8 cellular contexts compared by ENCODE assay signal in the genomic region with DNA sequence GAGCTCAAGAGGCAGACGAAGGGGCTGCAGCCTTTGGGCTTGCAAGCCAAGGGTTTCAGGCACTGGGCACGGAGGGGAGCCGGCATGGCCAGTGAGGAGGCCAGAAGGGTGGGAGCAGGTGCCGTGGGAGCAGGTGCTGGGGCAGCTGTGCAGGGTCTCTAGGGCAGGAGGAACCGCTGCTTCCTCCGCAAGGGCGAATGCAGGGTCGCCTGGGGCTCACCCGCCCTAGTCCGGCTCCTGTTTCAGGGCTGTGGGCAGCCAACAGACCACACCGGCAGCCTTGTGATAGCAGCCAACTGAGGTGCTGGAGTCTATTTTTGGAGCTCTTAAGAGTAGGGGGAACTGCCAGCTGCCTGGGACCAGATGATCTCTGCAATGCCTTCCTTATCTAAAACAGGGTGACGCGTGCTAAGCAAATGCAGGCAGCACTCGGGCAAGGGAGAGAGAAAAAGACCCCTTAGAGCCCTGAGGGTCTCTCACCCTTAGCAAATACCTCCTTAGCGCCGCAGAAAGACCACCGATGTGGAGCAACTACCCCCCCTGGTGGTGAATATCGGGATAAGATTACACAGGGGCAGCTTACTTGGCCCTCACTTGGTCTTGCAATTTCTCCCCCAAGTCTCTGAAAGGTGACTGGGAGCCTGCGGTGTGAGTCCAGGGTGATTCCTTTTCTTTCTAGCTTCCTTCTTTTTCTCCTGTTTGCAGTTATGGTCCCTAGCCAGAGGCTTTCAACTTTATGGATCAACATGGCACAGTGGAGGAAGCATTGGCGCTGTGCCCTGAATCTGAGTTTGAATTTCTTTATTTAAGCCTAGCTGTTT. TPM values are rescaled to one million over a fixed set of nuclear protein-coding genes. Genes with fewer than 3 reads are reported as not detected.
DNase-seq lines count a peak whose midpoint lies in the region; ATAC-seq and TF ChIP-seq lines count a peak whose summit lies in the region.

No MANE protein-coding gene starts in this region.

- no peaks in the 10 kb centered on the region for H3K9me2 ChIP-seq in OCI-LY1 (ENCODE audit: low read depth, low read length)

- H4K20me1 ChIP-seq in OCI-LY1 (ENCODE audit: insufficient read depth, low read length), result no peaks in the 10 kb centered on the region

- H3K36me3 ChIP-seq in HUES64 (ENCODE audit: insufficient read depth, low read length) (no peaks in the 10 kb centered on the region), OCI-LY1 (ENCODE audit: insufficient read depth, low read length) (no peaks in the 10 kb centered on the region)

- peaks cover 22% of the 10 kb centered on the region in 2 donors for H3K4me1 Mint-ChIP-seq in natural killer cell

- H2AFZ ChIP-seq in OCI-LY1 (ENCODE audit: low read length), result no peak overlapping the region

- DNase-seq in SIG-M5 treated with dmso at 0.1 percent for 504 hours (lab: John Stamatoyannopoulos, UW; ENCODE audit: unreplicated experiment) (peak; percentile 69), SIG-M5 (lab: John Stamatoyannopoulos, UW) (no peak), fibroblast of gingiva (ENCODE audit: low read depth) (peak; percentile 39), natural killer cell (peak; percentile 59)
- DNase-seq in activated CD8-positive, alpha-beta memory T cell treated with anti-CD3 and anti-CD28 coated beads, Interleukin-2, amount 50 U/mL, for 48 hours, result peak; percentile 86
- peak; percentile 79 for DNase-seq in stimulated activated naive CD8-positive, alpha-beta T cell treated with anti-CD3 and anti-CD28 coated beads, Interleukin-15, Interleukin-2, amounts not matched to agents 100 U/mL and 50 U/mL, for 24 hours

- WGBS in HUES64, result 16% methylated on average over 20 of the region's 20 CpGs

- H3K9me3 ChIP-seq in HUES64 (ENCODE audit: insufficient read depth, low read depth, low read length), result no peaks in the 10 kb centered on the region
- H3K9me3 ChIP-seq in OCI-LY1 (ENCODE audit: low read length), result no peaks in the 10 kb centered on the region

- TF ChIP-seq CTCF in OCI-LY1 (IDR thresholded peaks at IDR 0.05; ENCODE audit: low read length) (peak; percentile 95), natural killer cell (IDR thresholded peaks at IDR 0.05) (peak; percentile 94)

- H3K4me3 Mint-ChIP-seq in natural killer cell, result peak overlapping the region; percentile 25

- H3K27ac Mint-ChIP-seq in natural killer cell, result no peak overlapping the region

- H3K36me3 Mint-ChIP-seq in natural killer cell, result no peaks in the 10 kb centered on the region

- peak overlapping the region; percentile 39 for H3K4me3 ChIP-seq in HUES64 (ENCODE audit: low read length)
- H3K4me3 ChIP-seq in OCI-LY1 (ENCODE audit: low read depth, low read length, poor library complexity, severe bottlenecking), result no peak overlapping the region

- H3K27ac ChIP-seq in HUES64 (ENCODE audit: low read depth, low read length) (no peak overlapping the region), OCI-LY1 (ENCODE audit: low read depth, low read length, poor library complexity, severe bottlenecking) (no peak overlapping the region)

- H3K27me3 ChIP-seq in HUES64 (ENCODE audit: insufficient read depth, low read length) (peaks cover 30% of the 10 kb centered on the region), OCI-LY1 (ENCODE audit: insufficient read depth, low read length) (no peaks in the 10 kb centered on the region)

- H3K4me1 ChIP-seq in HUES64 (ENCODE audit: insufficient read depth, low read length) (no peaks in the 10 kb centered on the region; the same call in 1 of the 2 replicates), OCI-LY1 (ENCODE audit: insufficient read depth, low read length, severe bottlenecking) (peaks cover 3% of the 10 kb centered on the region)

- ATAC-seq in natural killer cell, result peak; percentile 84 to 92 (median 85)
- peak; percentile 64 for ATAC-seq in stimulated activated naive CD8-positive, alpha-beta T cell treated with anti-CD3 and anti-CD28 coated beads, Interleukin-15, Interleukin-2, amounts not matched to agents 100 U/mL and 50 U/mL, for 24 hours

- H3K9me3 Mint-ChIP-seq in natural killer cell, result no peaks in the 10 kb centered on the region

- H3K79me2 ChIP-seq in OCI-LY1 (ENCODE audit: insufficient read depth, low read length), result no peaks in the 10 kb centered on the region

- H3K9ac ChIP-seq in HUES64 (ENCODE audit: low read depth, low read length), result no peak overlapping the region
- H3K9ac ChIP-seq in OCI-LY1 (ENCODE audit: low read length), result no peak overlapping the region

- H3K4me2 ChIP-seq in OCI-LY1 (ENCODE audit: low read length), result peak overlapping the region; percentile 29

- intact Hi-C loops in natural killer cell (cut with micrococcal nuclease), result loop anchor here (1.0 to 10.0 kb wide), 5 partner anchors 30 to 202 kb away; no protein-coding TSS in a partner anchor

- no peaks in the 10 kb centered on the region for H3F3A ChIP-seq in OCI-LY1 (ENCODE audit: insufficient read depth, low read length)

- H3K27me3 Mint-ChIP-seq in natural killer cell (ENCODE audit: low read depth in 2 of 2), result peaks cover 11 to 16% of the 10 kb centered on the region in 2 donors

RNA-seq across cellular contexts. Expression of gene MAPKAPK2, which starts 20.7 kb away (rescaled TPM):
- 38.0 TPM for polyA plus RNA-seq in HUES64 (2013, experiment 1 of 2)
- 44.5 TPM for polyA plus RNA-seq in HUES64 (2013, experiment 2 of 2)
- 100 to 1,000 TPM; 137 to 197 (median 178) TPM for total RNA-seq in natural killer cell

RNA-seq across cellular contexts. Expression of gene DYRK3, which starts 28.7 kb away (rescaled TPM):
- polyA plus RNA-seq in HUES64 (2013, experiment 1 of 2), result 9.2 TPM
- 8.6 TPM for polyA plus RNA-seq in HUES64 (2013, experiment 2 of 2)
- total RNA-seq in natural killer cell, result under 1 TPM; 0.16 to 0.66 (median 0.43) TPM

RNA-seq across cellular contexts. Expression of gene EIF2D, which starts 51.8 kb away (rescaled TPM):
- 23.0 TPM for polyA plus RNA-seq in HUES64 (2013, experiment 1 of 2)
- 26.9 TPM for polyA plus RNA-seq in HUES64 (2013, experiment 2 of 2)
- total RNA-seq in natural killer cell, result 10 to 100 TPM; 31.8 to 34.6 (median 32.7) TPM
